ENCODE assay signal across 8 cellular contexts in the genomic region with DNA sequence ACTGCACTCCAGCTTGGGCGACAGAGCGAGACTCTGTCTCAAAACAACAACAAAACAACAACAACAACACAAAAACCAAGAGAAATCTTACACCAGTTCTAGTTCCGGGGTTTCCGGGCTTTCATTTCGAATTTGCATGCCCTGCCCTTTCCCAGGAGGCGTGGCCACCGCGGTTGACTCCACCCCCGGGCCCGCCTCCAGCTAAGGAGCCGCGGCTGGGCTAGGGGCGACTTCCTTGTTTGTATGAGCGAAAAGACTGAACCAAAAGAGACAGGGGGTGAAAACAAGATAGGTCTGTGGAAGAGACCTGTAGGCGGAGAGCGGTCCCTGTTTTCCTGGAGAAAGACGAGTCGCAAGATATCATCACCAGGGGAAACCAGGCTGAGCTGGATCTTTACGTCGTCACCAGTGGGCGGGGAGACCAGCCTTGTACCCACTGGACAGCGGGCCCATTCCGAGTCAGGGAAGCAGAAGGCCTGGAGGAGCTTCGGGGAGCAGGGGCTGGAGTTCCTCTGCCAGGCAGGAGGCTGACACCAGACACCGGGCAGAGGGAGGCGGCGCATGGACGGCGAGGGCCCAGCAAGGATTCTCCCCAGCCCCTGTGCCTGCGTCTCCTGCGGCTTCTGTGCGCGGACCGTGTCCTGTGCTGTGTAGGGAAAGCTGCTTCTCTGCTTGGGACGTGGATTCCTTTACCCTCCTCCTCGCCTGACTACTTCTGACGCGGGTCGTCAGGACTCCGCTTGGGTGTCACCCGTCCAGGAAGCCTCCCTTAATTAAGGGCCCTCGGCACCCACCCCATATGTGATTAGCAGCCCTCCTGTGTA. TPM values are rescaled to one million over a fixed set of nuclear protein-coding genes. Genes with fewer than 3 reads are reported as not detected.
DNase-seq lines count a peak whose midpoint lies in the region; ATAC-seq and TF ChIP-seq lines count a peak whose summit lies in the region.

No MANE protein-coding gene starts in this region.

- POLR2A ChIA-PET in IMR-90 (lab: Charles Lee; ENCODE audit: unreplicated experiment), result interaction anchor here (0.8 to 1.7 kb wide), 5 partner anchors 10 to 219 kb away, joined by 4 to 35 read pairs (median 5); partner anchors contain the start of genes ARL4D and DHX8

- H3K14ac ChIP-seq in IMR-90 (replicated peaks; ENCODE audit: low read depth, low read length), result peak overlapping the region; percentile 99

- ATAC-seq in GM21381 (IDR thresholded peaks at IDR 0.05; ENCODE audit: unreplicated experiment), result peak; percentile 73
- peak; percentile 89 for ATAC-seq in IMR-90 (ENCODE audit: low read depth)

- peak overlapping the region; percentile 40 to 100 for H4K8ac ChIP-seq in IMR-90 (ENCODE audit: low read depth in 2 of 2, low read length in 2 of 2)

- no peaks in the 10 kb centered on the region for H3K9me3 ChIP-seq in IMR-90 (ENCODE audit: control insufficient read depth, insufficient read depth, low read length)

- H3K9me1 ChIP-seq in IMR-90 (ENCODE audit: insufficient read depth, low read length), result no peaks in the 10 kb centered on the region

- no peaks in the 10 kb centered on the region for H3K36me3 ChIP-seq in IMR-90 (ENCODE audit: control insufficient read depth, insufficient read depth, low read length)

- dilution Hi-C loops in IMR-90 (cut with HindIII; ENCODE audit: low sequenced_read_pairs, unreplicated experiment), result no loop called here

- peak overlapping the region; percentile 79 for H4K5ac ChIP-seq in IMR-90 (ENCODE audit: low read depth, low read length)

- peak overlapping the region; percentile 82 for H3K9ac ChIP-seq in IMR-90 (ENCODE audit: low read depth, low read length)

- peak overlapping the region; percentile 92 for H3K56ac ChIP-seq in IMR-90 (ENCODE audit: extremely low read depth, insufficient read depth, low read length)

- H3K27me3 ChIP-seq in IMR-90 (ENCODE audit: control insufficient read depth, insufficient read depth, low read length), result no peaks in the 10 kb centered on the region; the same call in 1 of the 2 replicates

- in situ Hi-C loops in IMR-90 (cut with MboI; ENCODE audit: low sequenced_read_pairs), result loop anchor here (5.0 kb wide), 1 partner anchor 94 kb away; the partner anchor contains the start of gene DHX8

- peak overlapping the region; percentile 67; the same call in 1 of the 2 replicates for H2BK20ac ChIP-seq in IMR-90 (ENCODE audit: low read depth, low read length)

- H4K91ac ChIP-seq in IMR-90 (ENCODE audit: insufficient read depth, low read depth, low read length), result peak overlapping the region; percentile 76

- intact Hi-C loops in IMR-90 (cut with micrococcal nuclease), result loop anchor here (1.0 kb wide), 1 partner anchor 20 kb away; no protein-coding TSS in a partner anchor

- peak overlapping the region; percentile 97 for H3K27ac ChIP-seq in IMR-90 (ENCODE audit: insufficient read depth, low read length)

- 2% methylated on average over 19 of the region's 42 CpGs; no CpG with 5 or more reads in 1 of the 2 experiments for whole genome bisulfite sequencing in IMR-90 (ENCODE audit: extremely low coverage in 2 of 2, insufficient read length in 1 of 2), 2 experiments

- peaks cover 2 to 5% of the 10 kb centered on the region in 2 experiments; a peak in 2 of 4 replicates for H3K79me1 ChIP-seq in IMR-90 (ENCODE audit: low read depth in 1 of 2, low read length in 2 of 2)

- CTCF ChIA-PET in IMR-90 (lab: Yijun Ruan, JAX), result interaction anchor here (0.8 to 1.3 kb wide), 3 partner anchors 27 to 96 kb away, joined by 4 to 16 read pairs (median 9); partner anchors contain the start of gene DHX8

- no peaks in the 10 kb centered on the region for H3K4me1 ChIP-seq in IMR-90 (ENCODE audit: control insufficient read depth, insufficient read depth, low read length)

- peak overlapping the region; percentile 99 for H2AK9ac ChIP-seq in IMR-90 (replicated peaks; ENCODE audit: low read depth, low read length, poor library complexity)

- H3K4ac ChIP-seq in IMR-90 (ENCODE audit: low read depth, low read length), result peak overlapping the region; percentile 97

- BruUV-seq in IMR-90 (replicated peaks; lab: Mats Ljungman, UMichigan), result TSS peak; percentile 93

- TF ChIP-seq RAD21 in IMR-90 (IDR thresholded peaks at IDR 0.05; ENCODE audit: low read length), result no peak

- H3K4me3 ChIP-seq in IMR-90 (ENCODE audit: insufficient read depth, low read depth, low read length), result peak overlapping the region; percentile 60
- peak overlapping the region; percentile 72 for H3K4me3 ChIP-seq in epithelial cell of proximal tubule (ENCODE audit: low read depth, low read length)

- TF ChIP-seq POLR2A in IMR-90 (IDR thresholded peaks at IDR 0.05; ENCODE audit: low read depth, low read length), result peak; percentile 95

- peak overlapping the region; percentile 88 for H2BK120ac ChIP-seq in IMR-90 (ENCODE audit: low read depth, low read length)

- peaks cover 3% of the 10 kb centered on the region; the same call in 1 of the 2 replicates for H4K20me1 ChIP-seq in IMR-90 (ENCODE audit: insufficient read depth, low read length)

- peak overlapping the region; percentile 98 for H3K23ac ChIP-seq in IMR-90 (ENCODE audit: low read depth, low read length)

- H2AK5ac ChIP-seq in IMR-90 (ENCODE audit: low read depth, low read length), result peak overlapping the region; percentile 80

- H3K18ac ChIP-seq in IMR-90 (ENCODE audit: low read depth, low read length), result peak overlapping the region; percentile 88

- peak overlapping the region; percentile 91 for H3K4me2 ChIP-seq in IMR-90 (ENCODE audit: low read depth, low read length)

- peak overlapping the region; percentile 71; the same call in 1 of the 3 replicates for H2BK15ac ChIP-seq in IMR-90 (ENCODE audit: low read depth, low read length)

- H2BK5ac ChIP-seq in IMR-90 (ENCODE audit: low read depth, low read length, poor library complexity, severe bottlenecking), result peak overlapping the region; percentile 100

- no peak for TF ChIP-seq CTCF in IMR-90 (conservative IDR thresholded peaks at IDR 0.05; ENCODE audit: low read depth, low read length)
- TF ChIP-seq CTCF in epithelial cell of proximal tubule (conservative IDR thresholded peaks at IDR 0.05; ENCODE audit: low read depth, low read length), result no peak

- DNase-seq in CMK (ENCODE audit: low read depth), result peak; percentile 93
- DNase-seq in IMR-90, result peak; percentile 92
- peak; percentile 99 for DNase-seq in OCI-M1 (lab: John Stamatoyannopoulos, UW)
- peak; percentile 88 for DNase-seq in activated T-cell treated with anti-CD3 and anti-CD28 coated beads for 48 hours (ENCODE audit: low read depth)
- peak; percentile 50 for DNase-seq in epithelial cell of proximal tubule (ENCODE audit: low read depth)
- DNase-seq in mucosa of gallbladder (ENCODE audit: low spot score), result peak; percentile 93
- peak; percentile 80 for DNase-seq in stimulated activated CD8-positive, alpha-beta memory T cell treated with anti-CD3 and anti-CD28 coated beads, Interleukin-4, amount 100 ng/mL, for 24 hours (ENCODE audit: low read depth)

- H2AFZ ChIP-seq in IMR-90 (replicated peaks; ENCODE audit: low read length, poor library complexity), result peak overlapping the region; percentile 100

TF ChIP-seq in IMR-90, 13 proteins besides CTCF, POLR2A, EP300 and RAD21:
- no peak for TF ChIP-seq MAFK (IDR thresholded peaks at IDR 0.05; ENCODE audit: low read depth, low read length)
- no peak for TF ChIP-seq RCOR1 (IDR thresholded peaks at IDR 0.05; ENCODE audit: insufficient replicate concordance, low read length)
- TF ChIP-seq NFE2L2 (IDR thresholded peaks at IDR 0.05; ENCODE audit: low read depth, low read length), result no peak
- no peak for TF ChIP-seq BHLHE40 (IDR thresholded peaks at IDR 0.05; ENCODE audit: low read depth, low read length)
- TF ChIP-seq MAZ (IDR thresholded peaks at IDR 0.05; ENCODE audit: borderline replicate concordance, low read depth, low read length), result no peak
- TF ChIP-seq, protein P1, sequence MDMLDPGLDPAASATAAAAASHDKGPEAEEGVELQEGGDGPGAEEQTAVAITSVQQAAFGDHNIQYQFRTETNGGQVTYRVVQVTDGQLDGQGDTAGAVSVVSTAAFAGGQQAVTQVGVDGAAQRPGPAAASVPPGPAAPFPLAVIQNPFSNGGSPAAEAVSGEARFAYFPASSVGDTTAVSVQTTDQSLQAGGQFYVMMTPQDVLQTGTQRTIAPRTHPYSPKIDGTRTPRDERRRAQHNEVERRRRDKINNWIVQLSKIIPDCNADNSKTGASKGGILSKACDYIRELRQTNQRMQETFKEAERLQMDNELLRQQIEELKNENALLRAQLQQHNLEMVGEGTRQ (IDR thresholded peaks at IDR 0.05; ENCODE audit: low read depth, low read length), result no peak
- no peak for TF ChIP-seq RFX5 (IDR thresholded peaks at IDR 0.05; ENCODE audit: low read depth, low read length)
- no peak for TF ChIP-seq FOS (IDR thresholded peaks at IDR 0.05; ENCODE audit: low read depth, low read length)
- no peak for TF ChIP-seq MXI1 (IDR thresholded peaks at IDR 0.05; ENCODE audit: borderline replicate concordance, low read depth, low read length)
- no peak for TF ChIP-seq ELK1 (IDR thresholded peaks at IDR 0.05; ENCODE audit: borderline replicate concordance, low read depth, low read length)
- no peak for TF ChIP-seq SMC3 (IDR thresholded peaks at IDR 0.05; ENCODE audit: low read depth, low read length)
- TF ChIP-seq CHD1 (IDR thresholded peaks at IDR 0.05; ENCODE audit: low read depth, low read length), result no peak
- TF ChIP-seq CEBPB (IDR thresholded peaks at IDR 0.05; ENCODE audit: low read depth, low read length), result no peak

RNA-seq across cellular contexts. Expression of gene ARL4D, which starts 10.4 kb away (rescaled TPM):
- 12.5 and 12.8 TPM in 2 replicates for total RNA-seq in IMR-90 (2012; rRNA removed)
- polyA plus RNA-seq in IMR-90 (2012; rRNA removed), result 25.5 and 30.7 TPM in 2 replicates
- 25.6 and 28.6 TPM in 2 replicates for polyA plus RNA-seq in IMR-90 (2012; cell fraction: cytosol; rRNA removed)
- polyA plus RNA-seq in IMR-90 (2012; cell fraction: nucleus; rRNA removed; ENCODE audit: low replicate concordance), result 8.6 and 16.0 TPM in 2 replicates
- total RNA-seq in epithelial cell of proximal tubule, result 4.6 and 5.8 TPM in 2 replicates
- total RNA-seq in mucosa of gallbladder, result 16.4 TPM

Comparison
In these comparisons a context has a peak if more than half of its experiments do, and no peak if none do; other contexts are left out.
1. Peak in every context shown above with its lines: DNase-seq, ATAC-seq, H3K4me3 ChIP-seq and H3K27ac ChIP-seq.